Comparison of ENCODE assay signal across 21 cellular contexts in genomic region chr7:12754179-12754578, GRCh38.
DNase-seq lines count a peak whose midpoint lies in the region; ATAC-seq lines count a peak whose summit lies in the region.
"Had no signal": no experiment of that assay in that cellular context is flagged by ENCODE, and none has a peak within 500 bp of the region (broad histone marks: within the 10 kb centered on the region; RNA-seq: fewer than 3 reads in every experiment).

No MANE protein-coding gene starts in this region.

- no peaks in the 10 kb centered on the region for H3K9me3 ChIP-seq in right cardiac atrium (ENCODE audit: control insufficient read depth, low read length)
- no peaks in the 10 kb centered on the region for H3K9me3 ChIP-seq in adipocyte (ENCODE audit: control insufficient read depth, low read length)
- H3K9me3 ChIP-seq: body of pancreas, gastrocnemius medialis had no signal

- H3K4me3 ChIP-seq in right cardiac atrium (ENCODE audit: low read length) (no peak overlapping the region), adipocyte (ENCODE audit: low read length) (no peak overlapping the region)
- H3K4me3 ChIP-seq: body of pancreas, coronary artery, gastrocnemius medialis had no signal

- H3K4me1 ChIP-seq in right cardiac atrium (ENCODE audit: control insufficient read depth, insufficient read depth, low read length) (peaks cover 2% of the 10 kb centered on the region), adipocyte (ENCODE audit: control insufficient read depth, insufficient read depth, low read length) (peaks cover 25% of the 10 kb centered on the region)
- H3K4me1 ChIP-seq: body of pancreas, gastrocnemius medialis had no signal

- no peak overlapping the region for H3K27ac ChIP-seq in right cardiac atrium (ENCODE audit: low read length)
- H3K27ac ChIP-seq: body of pancreas, coronary artery, gastrocnemius medialis had no signal

- WGBS in right cardiac atrium = 57% methylated on average over 3 of the region's 3 CpGs

- ATAC-seq in right cardiac atrium = peak; percentile 45 to 84
- no peak for ATAC-seq in Right ventricle myocardium inferior
- ATAC-seq in GM18517 (IDR thresholded peaks at IDR 0.05; ENCODE audit: unreplicated experiment) = no peak
- no peak for ATAC-seq in GM21576 (IDR thresholded peaks at IDR 0.05; ENCODE audit: unreplicated experiment)
- no peak for ATAC-seq in GM19395 (IDR thresholded peaks at IDR 0.05; ENCODE audit: unreplicated experiment)
- ATAC-seq: activated T-cell treated with anti-CD3 and anti-CD28 coated beads, Interleukin-2, amount 50 U/mL, for 72 hours; body of pancreas; gastrocnemius medialis had no signal

- H3K9ac ChIP-seq in adipocyte (ENCODE audit: low read length) = no peak overlapping the region

- no peaks in the 10 kb centered on the region for H3K36me3 ChIP-seq in adipocyte (ENCODE audit: control insufficient read depth, insufficient read depth, low read length, severe bottlenecking)
- H3K36me3 ChIP-seq: gastrocnemius medialis had no signal

- no peaks in the 10 kb centered on the region for H3K27me3 ChIP-seq in right cardiac atrium (ENCODE audit: control insufficient read depth, insufficient read depth)
- no peaks in the 10 kb centered on the region for H3K27me3 ChIP-seq in adipocyte (replicated peaks; ENCODE audit: control insufficient read depth, insufficient read depth, low read length)
- H3K27me3 ChIP-seq: body of pancreas, gastrocnemius medialis had no signal

- DNase-seq in right cardiac atrium (peak in 1 of 3 donors; percentile 40), Right ventricle myocardium inferior (ENCODE audit: missing footprints) (no peak), adipocyte (ENCODE audit: low read depth) (peak; percentile 16), kidney tubule cell (ENCODE audit: low spot score) (peak; percentile 20), DMS153 treated with DMSO at 0.1 percent for 48 hours (lab: John Stamatoyannopoulos, UW; ENCODE audit: unreplicated experiment) (no peak)
- DNase-seq: ACHN; activated CD4-positive, CD25-positive, alpha-beta regulatory T cell treated with anti-CD3 and anti-CD28 coated beads, Interleukin-2, amount 50 U/mL, for 72 hours; activated CD8-positive, alpha-beta memory T cell treated with anti-CD3 and anti-CD28 coated beads for 24 hours; activated T-cell treated with anti-CD3 and anti-CD28 coated beads, Interleukin-2, amount 50 U/mL, for 72 hours; body of pancreas; CD4-positive, CD25-positive, alpha-beta regulatory T cell; gastrocnemius medialis; left cardiac atrium; NCI-H1417 treated with DMSO at 0.1 percent for 48 hours; NCI-H748 treated with DMSO at 0.1 percent for 48 hours; stimulated activated CD4-positive, alpha-beta T cell treated with anti-CD3 and anti-CD28 coated beads, Interleukin-12 subunit alpha, Interleukin-12 subunit beta, amount 100 ng/mL, for 4 hours; stimulated activated CD8-positive, alpha-beta memory T cell treated with anti-CD3 and anti-CD28 coated beads, Interleukin-4, amount 100 ng/mL, for 48 hours had no signal

- intact Hi-C loops in right cardiac atrium (cut with DNase I) = no loop called here
- intact Hi-C loops in Right ventricle myocardium inferior (cut with DNase I) = no loop called here

Comparison
In these comparisons a context has a peak if more than half of its experiments do, and no peak if none do; other contexts are left out.
1. ATAC-seq: peak in right cardiac atrium (2 of 2); none in Right ventricle myocardium inferior (single experiment), GM18517 (single experiment), GM21576 (single experiment) and GM19395 (single experiment).
2. DNase-seq: peak in adipocyte (single experiment) and kidney tubule cell (single experiment); none in Right ventricle myocardium inferior (single experiment) and DMS153 treated with DMSO at 0.1 percent for 48 hours (single experiment).